Comparison of ENCODE assay signal across 8 cellular contexts in the genomic region with DNA sequence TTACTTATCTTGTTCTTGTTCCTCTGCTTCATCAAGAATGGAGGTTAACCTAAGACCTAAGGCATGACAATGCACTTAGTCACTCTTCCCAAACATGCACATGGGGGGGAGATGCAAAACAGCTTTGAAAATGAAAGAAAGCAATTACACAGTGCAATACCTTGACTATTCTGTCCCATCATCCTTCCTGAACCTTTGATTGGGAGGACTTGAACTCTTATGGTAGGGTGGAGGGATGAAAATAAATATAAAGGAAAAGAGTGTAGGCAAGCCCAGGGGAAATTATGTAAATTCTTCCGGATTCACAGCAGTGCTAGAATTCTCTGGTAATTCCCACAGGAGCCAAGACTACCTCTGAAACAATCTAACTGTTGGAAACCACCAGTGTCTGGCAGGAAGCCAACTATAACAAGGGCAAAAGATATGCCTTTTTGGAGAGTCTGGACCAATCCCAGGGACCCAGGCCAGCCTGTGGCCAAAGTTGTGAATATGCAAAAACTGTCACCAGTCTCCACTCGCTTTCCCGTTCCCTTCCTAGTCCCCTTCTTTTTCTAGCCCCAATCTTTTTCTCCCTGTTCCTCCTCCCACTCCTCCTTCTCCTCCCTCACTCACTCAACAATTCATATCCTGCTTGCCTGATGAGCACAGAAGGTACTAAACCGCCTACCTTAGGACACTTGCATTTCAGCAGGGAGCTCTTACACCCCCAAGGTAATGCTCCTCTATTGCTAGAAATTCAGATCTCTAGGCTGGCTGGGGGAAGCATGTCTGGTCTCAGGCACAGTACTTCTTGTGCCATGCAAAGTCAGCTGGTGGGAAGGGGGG. TPM values are rescaled to one million over a fixed set of nuclear protein-coding genes. Genes with fewer than 3 reads are reported as not detected.
DNase-seq lines count a peak whose midpoint lies in the region; ATAC-seq and TF ChIP-seq lines count a peak whose summit lies in the region.

No MANE protein-coding gene starts in this region.

- no peaks in the 10 kb centered on the region for H3K36me3 ChIP-seq in sigmoid colon

- WGBS in sigmoid colon, 2 donors: 12 to 38% methylated on average over 4 of the region's 4 CpGs

- peak; percentile 25 for ATAC-seq in GM18909 (IDR thresholded peaks at IDR 0.05; ENCODE audit: poor library complexity, unreplicated experiment)
- peak; percentile 57 for ATAC-seq in left lobe of liver
- no peak for ATAC-seq in GM19397 (IDR thresholded peaks at IDR 0.05; ENCODE audit: unreplicated experiment)

- intact Hi-C loops in sigmoid colon (cut with DNase I): no loop called here

- TF ChIP-seq POLR2A in sigmoid colon (IDR thresholded peaks at IDR 0.05): no peak

- TF ChIP-seq EP300 in Ishikawa (IDR thresholded peaks at IDR 0.05; ENCODE audit: borderline replicate concordance) (no peak), sigmoid colon (IDR thresholded peaks at IDR 0.05) (no peak)

- in situ Hi-C loops in Caki2 (cut with HindIII; ENCODE audit: low pct_unique_long_range_greater_than_20kb, low sequenced_read_pairs): no loop called here

- H3K4me3 ChIP-seq in sigmoid colon: no peak overlapping the region

- no peaks in the 10 kb centered on the region for H3K27me3 ChIP-seq in sigmoid colon

- peak overlapping the region; percentile 68 for H3K27ac ChIP-seq in angular gyrus (ENCODE audit: low read depth, low read length)
- H3K27ac ChIP-seq in sigmoid colon: peak overlapping the region in 2 of 4 donors; percentile 8 to 22

- DNase-seq in Caki2 (ENCODE audit: low read depth) (peak; percentile 81), left lobe of liver (ENCODE audit: low spot score) (peak; percentile 83), sigmoid colon (no peak), AML-193 (lab: John Stamatoyannopoulos, UW) (no peak)

- TF ChIP-seq RAD21 in Ishikawa (IDR thresholded peaks at IDR 0.05; ENCODE audit: low read depth): no peak

- no peak for TF ChIP-seq CTCF in sigmoid colon (IDR thresholded peaks at IDR 0.05)

- peaks cover 0 to 20% (median 17%) of the 10 kb centered on the region in 4 donors for H3K4me1 ChIP-seq in sigmoid colon

- no peaks in the 10 kb centered on the region for H3K9me3 ChIP-seq in sigmoid colon

TF ChIP-seq in Ishikawa, 13 proteins besides CTCF, POLR2A, EP300 and RAD21:
- peak; percentile 73 for TF ChIP-seq NFIC (IDR thresholded peaks at IDR 0.05)
- no peak for TF ChIP-seq CREB1 (IDR thresholded peaks at IDR 0.05; ENCODE audit: low read depth)

RNA-seq across cellular contexts. Expression of a gene that starts 2.5 kb away (rescaled TPM):
- 185 and 189 TPM in 2 replicates for total RNA-seq in Caki2 (2014; rRNA removed; shearing (Covaris generic); ENCODE audit: low replicate concordance)
- total RNA-seq in left lobe of liver (34.5 TPM), sigmoid colon (10 to 100 TPM; 27.8 to 58.4 (median 36.9) TPM)
- polyA plus RNA-seq in sigmoid colon: 10 to 100 TPM in 2 of 3 donors, 1 to 10 TPM in 1; 9.7 to 49.0 (median 10.2) TPM

Comparison
In these comparisons a context has a peak if more than half of its experiments do, and no peak if none do; other contexts are left out.
1. DNase-seq: peak in Caki2 (single experiment) and left lobe of liver (single experiment); none in sigmoid colon (single experiment) and AML-193 (0 of 2).